1 cellular context compared by ENCODE assay signal in genomic region chrX:70485466-70485865, GRCh38.
TF ChIP-seq lines count a peak whose summit lies in the region.

No MANE protein-coding gene starts in this region.

TF ChIP-seq in GM23338, 12 proteins besides CTCF, POLR2A, EP300 and RAD21 (continued from another document):
- TF ChIP-seq ZNF462 (CRISPR knock-in tag; IDR thresholded peaks at IDR 0.05): no peak
- no peak for TF ChIP-seq ZNF331 (CRISPR knock-in tag; IDR thresholded peaks at IDR 0.05; ENCODE audit: low read depth)
